ENCODE assay signal across 9 cellular contexts in the genomic region with DNA sequence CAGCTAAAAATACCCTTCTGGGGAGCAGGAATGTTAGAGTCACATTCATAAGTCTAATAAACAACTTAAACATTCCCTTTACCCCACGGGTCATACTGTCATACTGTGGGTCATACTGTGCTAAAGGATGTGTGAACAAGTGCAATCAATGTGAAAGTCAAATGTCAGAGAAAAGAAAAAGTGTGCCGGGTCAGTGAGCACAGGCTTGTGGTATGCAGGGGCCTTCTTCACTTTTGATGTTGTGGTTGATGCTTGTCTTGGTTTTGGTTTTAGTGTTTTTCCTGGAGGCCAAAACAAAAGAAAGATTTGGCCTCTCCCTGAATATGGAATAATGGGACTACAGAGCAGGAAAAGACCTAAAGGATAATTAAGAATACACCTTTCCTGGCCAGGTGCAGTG.
DNase-seq lines count a peak whose midpoint lies in the region; ATAC-seq, FAIRE-seq and TF ChIP-seq lines count a peak whose summit lies in the region.
"Had no signal": no experiment of that assay in that cellular context is flagged by ENCODE, and none has a peak within 500 bp of the region (broad histone marks: within the 10 kb centered on the region; RNA-seq: fewer than 3 reads in every experiment).

No MANE protein-coding gene starts in this region.

- DNase-seq in GM13977 (ENCODE audit: low spot score) (peak; percentile 36), MM.1S (peak; percentile 13), omental fat pad (ENCODE audit: low spot score) (no peak), iPS-NIHi11 (ENCODE audit: low spot score) (no peak), NCI-H146 (lab: John Stamatoyannopoulos, UW) (no peak), H54 (ENCODE audit: insufficient read length, low spot score) (no peak)
- DNase-seq: Karpas-422 had no signal

- no peaks in the 10 kb centered on the region for H4K20me1 ChIP-seq in MM.1S (ENCODE audit: insufficient read depth, low read length)

- H3K4me3 ChIP-seq in MM.1S (ENCODE audit: low read length), result no peak overlapping the region

- no peaks in the 10 kb centered on the region for H3K27me3 ChIP-seq in MM.1S (replicated peaks; ENCODE audit: insufficient read depth, low read length)

- H3K9me3 ChIP-seq in MM.1S (replicated peaks; ENCODE audit: insufficient read depth, low read length), result no peaks in the 10 kb centered on the region; the same call in 1 of the 2 replicates

- TF ChIP-seq POLR2A in H54 (IDR thresholded peaks at IDR 0.05; ENCODE audit: low read depth, low read length), result no peak

- H3K79me2 ChIP-seq in MM.1S (ENCODE audit: low read length), result no peaks in the 10 kb centered on the region

- TF ChIP-seq CTCF in GM13977 (IDR thresholded peaks at IDR 0.05; ENCODE audit: extremely low read depth, insufficient read depth, missing control alignments), result no peak
- TF ChIP-seq CTCF in MM.1S (IDR thresholded peaks at IDR 0.05; ENCODE audit: low read length), result no peak
- TF ChIP-seq CTCF in omental fat pad (IDR thresholded peaks at IDR 0.05), result no peak

- H3F3A ChIP-seq in MM.1S (ENCODE audit: insufficient read depth, low read length), result no peaks in the 10 kb centered on the region

- no peaks in the 10 kb centered on the region for H3K4me1 ChIP-seq in MM.1S (ENCODE audit: low read length)

- H3K9ac ChIP-seq in MM.1S (ENCODE audit: low read length), result no peak overlapping the region

- no peaks in the 10 kb centered on the region for H3K9me2 ChIP-seq in MM.1S (replicated peaks; ENCODE audit: insufficient read depth, low read length)

- H2AFZ ChIP-seq in MM.1S (ENCODE audit: low read length), result no peak overlapping the region

- no peak for FAIRE-seq in H54 (lab: Jason Lieb, UNC)

- no peak overlapping the region for H3K4me2 ChIP-seq in MM.1S (ENCODE audit: low read depth, low read length)

- peak; percentile 98 for ATAC-seq in GM19452 (IDR thresholded peaks at IDR 0.05; ENCODE audit: unreplicated experiment)
- peak; percentile 91 for ATAC-seq in HG02943 (IDR thresholded peaks at IDR 0.05; ENCODE audit: low read depth, unreplicated experiment)
- ATAC-seq in omental fat pad (ENCODE audit: low FRiP score), result no peak

- no peaks in the 10 kb centered on the region for H3K36me3 ChIP-seq in MM.1S (replicated peaks; ENCODE audit: insufficient read depth, low read length)

- in situ Hi-C loops in GM13977 (cut with MboI; ENCODE audit: low pct_unique_long_range_greater_than_20kb, low sequenced_read_pairs, unreplicated experiment), result loop anchor here (10.0 to 25.0 kb wide), 2 partner anchors 275 to 507 kb away; no protein-coding TSS in a partner anchor

- H3K27ac ChIP-seq in MM.1S (ENCODE audit: low read length), result no peak overlapping the region

Comparison
In these comparisons a context has a peak if more than half of its experiments do, and no peak if none do; other contexts are left out.
1. DNase-seq: peak in GM13977 (single experiment) and MM.1S (single experiment); none in omental fat pad (single experiment), iPS-NIHi11 (single experiment), NCI-H146 (single experiment) and H54 (single experiment).